Comparison of ENCODE assay signal across 22 cellular contexts in the genomic region with DNA sequence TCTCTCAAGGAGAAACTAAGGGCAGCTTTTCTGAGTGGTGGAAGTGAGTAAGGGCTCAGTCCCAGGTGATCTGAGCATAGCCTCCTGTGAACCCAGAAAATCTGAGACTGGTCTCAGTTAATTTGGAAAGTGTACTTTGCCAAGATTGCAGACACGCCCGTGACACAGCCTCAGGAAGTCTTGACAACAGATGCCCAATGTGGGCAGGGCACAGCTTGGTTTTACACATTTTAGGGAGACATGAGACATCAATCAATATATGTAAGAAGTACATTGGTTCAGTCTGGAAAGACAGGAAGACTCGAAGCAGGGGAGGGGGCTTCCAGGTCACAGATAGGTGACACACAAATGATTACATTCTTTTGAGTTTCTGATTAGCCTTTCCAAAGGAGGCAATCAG.
"Had no signal": no experiment of that assay in that cellular context is flagged by ENCODE, and none has a peak within 500 bp of the region (broad histone marks: within the 10 kb centered on the region; RNA-seq: fewer than 3 reads in every experiment).

No MANE protein-coding gene starts in this region.

- H3K4me3 ChIP-seq: hepatocyte, pancreas, right lobe of liver, smooth muscle cell, tibial artery had no signal

- H3K27ac ChIP-seq: brain microvascular endothelial cell, epithelial cell of prostate, hepatocyte, neutrophil, pancreas, right lobe of liver, tibial artery had no signal

- H3K9me3 ChIP-seq: neutrophil, pancreas, right lobe of liver, SK-N-SH, tibial artery had no signal

- H3K9me3 Mint-ChIP-seq: naive thymus-derived CD8-positive, alpha-beta T cell; stimulated activated naive B cell treated with anti-CD40 and anti-IgM and Interleukin-4, amounts not matched to agents 10 μg/mL and 1 μg/mL and 100 μg/mL, for 72 hours had no signal

- H3K36me3 ChIP-seq: brain microvascular endothelial cell, neutrophil, pancreas, right lobe of liver, tibial artery had no signal

- H3K4me1 Mint-ChIP-seq: endodermal cell had no signal

- H3K27me3 ChIP-seq: hepatocyte, pancreas, right lobe of liver had no signal

- H3K9ac ChIP-seq: SK-N-SH had no signal

- H3K36me3 Mint-ChIP-seq: stimulated activated naive B cell treated with anti-CD40 and anti-IgM and Interleukin-4, amounts not matched to agents 10 μg/mL and 1 μg/mL and 100 μg/mL, for 72 hours had no signal

- H3K4me1 ChIP-seq: pancreas, tibial artery had no signal

- DNase-seq: activated CD4-positive, alpha-beta T cell treated with anti-CD3 and anti-CD28 coated beads, Interleukin-2, amount 50 U/mL, for 4 hours; activated T-cell treated with anti-CD3 and anti-CD28 coated beads, Interleukin-2, amount 50 U/mL, for 48 hours; anterior cingulate cortex; brain microvascular endothelial cell; central memory CD4-positive, alpha-beta T cell; endodermal cell; foreskin fibroblast; left cardiac atrium; mesenchymal stem cell; naive thymus-derived CD8-positive, alpha-beta T cell; pancreas; SK-N-SH; stimulated activated CD4-positive, alpha-beta T cell treated with anti-CD3 and anti-CD28 coated beads, Interleukin-4, amount 100 ng/mL, for 1 hour; stimulated activated naive B cell treated with anti-CD40 and anti-IgM and Interleukin-4, amounts not matched to agents 10 μg/mL and 1 μg/mL and 100 μg/mL, for 72 hours; substantia nigra; T1000 had no signal

- H3K4me2 ChIP-seq: hepatocyte, SK-N-SH, smooth muscle cell had no signal

- H3K4me3 Mint-ChIP-seq: endodermal cell; stimulated activated naive B cell treated with anti-CD40 and anti-IgM and Interleukin-4, amounts not matched to agents 10 μg/mL and 1 μg/mL and 100 μg/mL, for 72 hours had no signal

- H2AFZ ChIP-seq: hepatocyte had no signal

- H3K27ac Mint-ChIP-seq: endodermal cell; stimulated activated naive B cell treated with anti-CD40 and anti-IgM and Interleukin-4, amounts not matched to agents 10 μg/mL and 1 μg/mL and 100 μg/mL, for 72 hours had no signal

- ATAC-seq: naive thymus-derived CD8-positive, alpha-beta T cell; pancreas had no signal

- H3K79me2 ChIP-seq: hepatocyte had no signal
